Comparison of ENCODE assay signal across 17 cellular contexts in genomic region chr7:51213618-51214017, GRCh38.
DNase-seq lines count a peak whose midpoint lies in the region; ATAC-seq lines count a peak whose summit lies in the region.
"Had no signal": no experiment of that assay in that cellular context is flagged by ENCODE, and none has a peak within 500 bp of the region (broad histone marks: within the 10 kb centered on the region; RNA-seq: fewer than 3 reads in every experiment).

No MANE protein-coding gene starts in this region.

- no peaks in the 10 kb centered on the region for H3K9me3 Mint-ChIP-seq in activated naive CD4-positive, alpha-beta T cell treated with anti-CD3 and anti-CD28 coated beads, Interleukin-2, amount 50 U/mL, for 72 hours

- no peak overlapping the region for H3K27ac Mint-ChIP-seq in activated naive CD4-positive, alpha-beta T cell treated with anti-CD3 and anti-CD28 coated beads, Interleukin-2, amount 50 U/mL, for 72 hours
- H3K27ac Mint-ChIP-seq: CD14-positive monocyte had no signal

- H3K36me3 Mint-ChIP-seq in activated naive CD4-positive, alpha-beta T cell treated with anti-CD3 and anti-CD28 coated beads, Interleukin-2, amount 50 U/mL, for 72 hours = no peaks in the 10 kb centered on the region
- H3K36me3 Mint-ChIP-seq: CD14-positive monocyte had no signal

- DNase-seq in activated naive CD4-positive, alpha-beta T cell treated with anti-CD3 and anti-CD28 coated beads, Interleukin-2, amount 50 U/mL, for 72 hours (ENCODE audit: low spot score in 2 of 2) = no peak
- DNase-seq in activated naive CD4-positive, alpha-beta T cell treated with anti-CD3 and anti-CD28 coated beads, Interleukin-2, amount 50 U/mL, for 16 hours = no peak
- peak; percentile 8 for DNase-seq in NK-92 (lab: John Stamatoyannopoulos, UW; ENCODE audit: unreplicated experiment)
- peak; percentile 91 for DNase-seq in myocyte (ENCODE audit: low read depth)
- no peak for DNase-seq in NCI-H2081 (lab: John Stamatoyannopoulos, UW)
- DNase-seq in putamen (ENCODE audit: low spot score) = no peak
- DNase-seq: COR-L47, MM.1S, NCI-H1105, NCI-H187, NCI-H2171 treated with DMSO at 0.1 percent for 48 hours, NCI-H510A, RPMI8226 had no signal

- peak; percentile 54 to 59 for ATAC-seq in activated naive CD4-positive, alpha-beta T cell treated with anti-CD3 and anti-CD28 coated beads, Interleukin-2, amount 50 U/mL, for 72 hours
- no peak for ATAC-seq in GM19397 (IDR thresholded peaks at IDR 0.05; ENCODE audit: unreplicated experiment)
- ATAC-seq: A549, HCT116 had no signal

Comparison
In these comparisons a context has a peak if more than half of its experiments do, and no peak if none do; other contexts are left out.
1. DNase-seq: peak in NK-92 (single experiment) and myocyte (single experiment); none in activated naive CD4-positive, alpha-beta T cell treated with anti-CD3 and anti-CD28 coated beads, Interleukin-2, amount 50 U/mL, for 72 hours (0 of 2), activated naive CD4-positive, alpha-beta T cell treated with anti-CD3 and anti-CD28 coated beads, Interleukin-2, amount 50 U/mL, for 16 hours (single experiment), NCI-H2081 (0 of 2) and putamen (single experiment).